ENCODE assay signal across 30 cellular contexts in genomic region chr9:91606255-91606995, GRCh38.
"Had no signal": no experiment of that assay in that cellular context is flagged by ENCODE, and none has a peak within 500 bp of the region (broad histone marks: within the 10 kb centered on the region; RNA-seq: fewer than 3 reads in every experiment).

No MANE protein-coding gene starts in this region.

- H3K9me3 ChIP-seq: esophagus squamous epithelium, heart right ventricle, lower lobe of right lung, ovary, right lobe of liver, thoracic aorta, transverse colon, upper lobe of right lung, uterus had no signal

- H3K4me3 Mint-ChIP-seq: central memory CD8-positive, alpha-beta T cell; immature natural killer cell; natural killer cell treated with Interleukin-12 subunit alpha and Interleukin-12 subunit beta and Interleukin-15 and Interleukin-18, amount 100 ng/mL, for 72 hours; neural crest cell; stimulated activated memory B cell treated with anti-CD40 and anti-IgM and Interleukin-4, amounts not matched to agents 10 μg/mL and 1 μg/mL and 100 μg/mL, for 72 hours had no signal

- H3K36me3 Mint-ChIP-seq: immature natural killer cell; natural killer cell treated with Interleukin-12 subunit alpha and Interleukin-12 subunit beta and Interleukin-15 and Interleukin-18, amount 100 ng/mL, for 72 hours; stimulated activated memory B cell treated with anti-CD40 and anti-IgM and Interleukin-4, amounts not matched to agents 10 μg/mL and 1 μg/mL and 100 μg/mL, for 72 hours had no signal

- H3K36me3 ChIP-seq: esophagus squamous epithelium, heart right ventricle, lower lobe of right lung, ovary, right lobe of liver, thoracic aorta, transverse colon, upper lobe of right lung, uterus had no signal

- H3K9me3 Mint-ChIP-seq: central memory CD8-positive, alpha-beta T cell; immature natural killer cell; natural killer cell treated with Interleukin-12 subunit alpha and Interleukin-12 subunit beta and Interleukin-15 and Interleukin-18, amount 100 ng/mL, for 72 hours; neural crest cell; stimulated activated memory B cell treated with anti-CD40 and anti-IgM and Interleukin-4, amounts not matched to agents 10 μg/mL and 1 μg/mL and 100 μg/mL, for 72 hours had no signal

- H3K4me1 Mint-ChIP-seq: central memory CD8-positive, alpha-beta T cell; immature natural killer cell; neural crest cell; stimulated activated memory B cell treated with anti-CD40 and anti-IgM and Interleukin-4, amounts not matched to agents 10 μg/mL and 1 μg/mL and 100 μg/mL, for 72 hours had no signal

- ATAC-seq: heart right ventricle; left ventricle myocardium superior; lower lobe of right lung; natural killer cell treated with Interleukin-12 subunit alpha and Interleukin-12 subunit beta and Interleukin-15 and Interleukin-18, amount 100 ng/mL, for 72 hours; stimulated activated memory B cell treated with anti-CD40 and anti-IgM and Interleukin-4, amounts not matched to agents 10 μg/mL and 1 μg/mL and 100 μg/mL, for 72 hours; stimulated activated naive CD8-positive, alpha-beta T cell treated with anti-CD3 and anti-CD28 coated beads, Interleukin-15, Interleukin-2, amounts not matched to agents 100 U/mL and 50 U/mL, for 24 hours; upper lobe of right lung had no signal

- H3K27me3 ChIP-seq: ovary, right lobe of liver, transverse colon, upper lobe of right lung, uterus had no signal

- H3K27ac Mint-ChIP-seq: immature natural killer cell; natural killer cell treated with Interleukin-12 subunit alpha and Interleukin-12 subunit beta and Interleukin-15 and Interleukin-18, amount 100 ng/mL, for 72 hours; stimulated activated memory B cell treated with anti-CD40 and anti-IgM and Interleukin-4, amounts not matched to agents 10 μg/mL and 1 μg/mL and 100 μg/mL, for 72 hours had no signal

- H3K27ac ChIP-seq: coronary artery, esophagus squamous epithelium, heart right ventricle, lower lobe of right lung, ovary, right lobe of liver, thoracic aorta, transverse colon, upper lobe of right lung, uterus had no signal

- DNase-seq: dermis blood vessel endothelial cell; effector memory CD4-positive, alpha-beta T cell; erythroblast; esophagus squamous epithelium; foreskin melanocyte; glutamatergic neuron; heart right ventricle; hypothalamus; immature natural killer cell; islet precursor cell; kidney glomerular epithelial cell; left ventricle myocardium superior; lower lobe of right lung; nucleus accumbens; ovary; right lobe of liver; stimulated activated CD4-positive, alpha-beta T cell treated with anti-CD3 and anti-CD28 coated beads, Interleukin-12 subunit alpha, Interleukin-12 subunit beta, amount 100 ng/mL, for 4 hours; stimulated activated CD4-positive, alpha-beta T cell treated with anti-CD3 and anti-CD28 coated beads, Interleukin-1b, Interleukin-23, amount 100 ng/mL, for 48 hours; stimulated activated CD4-positive, alpha-beta T cell treated with anti-CD3 and anti-CD28 coated beads, Interleukin-4, amount 100 ng/mL, for 24 hours; stimulated activated naive CD8-positive, alpha-beta T cell treated with anti-CD3 and anti-CD28 coated beads, Interleukin-15, Interleukin-2, amounts not matched to agents 100 U/mL and 50 U/mL, for 24 hours; transverse colon; upper lobe of right lung; uterus had no signal

- H3K4me1 ChIP-seq: esophagus squamous epithelium, lower lobe of right lung, upper lobe of right lung, uterus had no signal

- H3K4me3 ChIP-seq: coronary artery, esophagus squamous epithelium, heart right ventricle, lower lobe of right lung, ovary, right lobe of liver, smooth muscle cell, thoracic aorta, transverse colon, upper lobe of right lung, uterus had no signal
